ENCODE assay signal across 2 cellular contexts in genomic region chr3:15303216-15303615, GRCh38.
TF ChIP-seq lines count a peak whose summit lies in the region.

No MANE protein-coding gene starts in this region.

TF ChIP-seq in HCT116, 20 proteins besides CTCF, POLR2A, EP300 and RAD21:
- TF ChIP-seq TCF7L2 (IDR thresholded peaks at IDR 0.05; ENCODE audit: borderline replicate concordance, extremely low read depth, insufficient read depth, insufficient read length), result no peak
- no peak for TF ChIP-seq ZBTB33 (IDR thresholded peaks at IDR 0.05; ENCODE audit: extremely low read depth, insufficient replicate concordance, low read length)
- no peak for TF ChIP-seq JUND (IDR thresholded peaks at IDR 0.05)
- no peak for TF ChIP-seq EZH2 (IDR thresholded peaks at IDR 0.05)
- TF ChIP-seq POLR2AphosphoS5 (IDR thresholded peaks at IDR 0.05; ENCODE audit: low read depth, low read length), result no peak
- no peak for TF ChIP-seq ZFX (IDR thresholded peaks at IDR 0.05)
- no peak for TF ChIP-seq FOSL1 (IDR thresholded peaks at IDR 0.05; ENCODE audit: low read depth)
- no peak for TF ChIP-seq SP1 (IDR thresholded peaks at IDR 0.05; ENCODE audit: low read depth)
- TF ChIP-seq SRF (IDR thresholded peaks at IDR 0.05; ENCODE audit: low read depth), result no peak
- TF ChIP-seq SIN3A (IDR thresholded peaks at IDR 0.05; ENCODE audit: low read depth), result no peak
- TF ChIP-seq MAX (IDR thresholded peaks at IDR 0.05), result no peak
- no peak for TF ChIP-seq CEBPB (IDR thresholded peaks at IDR 0.05; ENCODE audit: low read depth)
- TF ChIP-seq ATF3 (IDR thresholded peaks at IDR 0.05), result no peak
- no peak for TF ChIP-seq EGR1 (IDR thresholded peaks at IDR 0.05; ENCODE audit: low read depth)
- TF ChIP-seq REST (IDR thresholded peaks at IDR 0.05; ENCODE audit: low read depth), result no peak
- no peak for TF ChIP-seq CBX3 (IDR thresholded peaks at IDR 0.05; ENCODE audit: low read depth)
- no peak for TF ChIP-seq ZNF274 (IDR thresholded peaks at IDR 0.05; ENCODE audit: low read depth, low read length)
- no peak for TF ChIP-seq ELF1 (IDR thresholded peaks at IDR 0.05; ENCODE audit: borderline replicate concordance, low read depth)

TF ChIP-seq in GM12878, 131 proteins besides CTCF, POLR2A, EP300 and RAD21:
- TF ChIP-seq RUNX3 (IDR thresholded peaks at IDR 0.05; ENCODE audit: low read length), result no peak
- TF ChIP-seq SIX5 (IDR thresholded peaks at IDR 0.05; ENCODE audit: low read depth, low read length, severe bottlenecking), result no peak
TF ChIP-seq in GM12878: peak in this region for 0.
